Comparison of ENCODE assay signal across 11 cellular contexts in the genomic region with DNA sequence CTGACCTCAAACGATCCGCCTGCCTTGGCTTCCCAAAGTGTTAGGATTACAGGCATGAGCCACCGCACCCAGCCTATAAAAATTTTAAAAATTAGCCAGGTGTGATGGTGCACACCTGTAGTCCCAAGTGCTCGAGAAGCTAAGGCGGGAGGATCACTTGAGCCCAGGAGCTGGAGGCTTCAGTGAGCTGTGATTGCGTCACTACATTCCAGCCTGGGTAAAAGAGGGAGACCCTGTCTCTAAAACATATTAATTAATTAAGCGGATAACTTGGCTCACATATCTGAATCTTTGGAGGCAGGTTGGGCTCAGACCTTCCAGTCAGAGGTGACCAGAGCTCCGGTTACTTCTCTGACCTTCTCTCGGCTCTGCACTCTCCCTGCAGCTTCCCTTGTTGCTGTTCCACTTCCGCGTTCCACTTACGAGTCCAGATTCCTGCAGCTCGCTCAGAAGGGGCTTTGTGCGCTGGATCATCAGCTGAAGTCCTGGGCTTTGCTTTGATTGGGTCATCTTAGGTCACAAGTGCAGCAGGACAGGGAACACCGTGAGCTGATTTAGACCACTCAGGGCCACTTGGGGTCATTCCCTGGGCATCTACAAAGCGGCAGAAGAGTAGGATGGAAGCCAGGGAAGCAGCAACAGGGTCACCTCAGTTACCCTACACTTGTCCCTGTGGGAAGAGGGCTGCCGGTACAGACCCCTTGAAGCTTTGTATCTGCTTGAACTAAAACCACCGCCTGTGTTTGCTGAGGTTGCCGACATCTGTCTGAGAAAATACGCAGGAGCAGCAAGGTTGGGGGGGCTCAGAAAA. TPM values are rescaled to one million over a fixed set of nuclear protein-coding genes. Genes with fewer than 3 reads are reported as not detected.
A peak's percentile ranks its signal among the peaks of the same experiment; 100 is the strongest.
DNase-seq lines count a peak whose midpoint lies in the region; FAIRE-seq and TF ChIP-seq lines count a peak whose summit lies in the region.
"Had no signal": no experiment of that assay in that cellular context is flagged by ENCODE, and none has a peak within 500 bp of the region (broad histone marks: within the 10 kb centered on the region; RNA-seq: fewer than 3 reads in every experiment).

No MANE protein-coding gene starts in this region.

- H3K36me3 ChIP-seq in keratinocyte (ENCODE audit: control insufficient read depth in 2 of 2, extremely low read depth in 1 of 2, insufficient read depth in 2 of 2, low read length in 2 of 2) (peaks cover 6 to 9% of the 10 kb centered on the region in 2 experiments), suprapubic skin (peaks cover 4% of the 10 kb centered on the region)

- H3K27ac ChIP-seq in keratinocyte (ENCODE audit: control insufficient read depth, insufficient read depth, low read length) (peak overlapping the region; percentile 40), suprapubic skin (peak overlapping the region; percentile 35)
- H3K27ac ChIP-seq: BLaER1 had no signal

- peak overlapping the region; percentile 73 for H2AFZ ChIP-seq in keratinocyte (ENCODE audit: control insufficient read depth, low read length)

- peak overlapping the region; percentile 70 for H3K27ac Mint-ChIP-seq in activated CD4-positive, alpha-beta T cell treated with anti-CD3 and anti-CD28 coated beads, Interleukin-2, amount 10 ng/mL, durations not matched to agents 24 days and 14 days
- peak overlapping the region; percentile 43 for H3K27ac Mint-ChIP-seq in activated T-helper 2 cell treated with anti-CD3 and anti-CD28 coated beads, Interferon-gamma antibody, Interleukin-2, Interleukin-4, amounts not matched to agents 10 μg/mL and 5 μg/mL and 100 μg/mL, durations not matched to agents 14 hours and 24 hours and 36 hours

- peaks cover 9% of the 10 kb centered on the region for H3K36me3 Mint-ChIP-seq in activated CD4-positive, alpha-beta T cell treated with anti-CD3 and anti-CD28 coated beads, Interleukin-2, amount 10 ng/mL, durations not matched to agents 24 days and 14 days (ENCODE audit: low read depth)
- H3K36me3 Mint-ChIP-seq in activated T-helper 2 cell treated with anti-CD3 and anti-CD28 coated beads, Interferon-gamma antibody, Interleukin-2, Interleukin-4, amounts not matched to agents 10 μg/mL and 5 μg/mL and 100 μg/mL, durations not matched to agents 14 hours and 24 hours and 36 hours (ENCODE audit: low read depth), result peaks cover 14% of the 10 kb centered on the region

- H3K4me3 ChIP-seq in keratinocyte (ENCODE audit: control insufficient read depth in 2 of 3, extremely low read depth in 1 of 3, insufficient read depth in 2 of 3, low read depth in 1 of 3, low read length in 3 of 3), result peak overlapping the region in 1 of 3 experiments; percentile 36
- no peak overlapping the region for H3K4me3 ChIP-seq in suprapubic skin
- H3K4me3 ChIP-seq: ascending aorta, BLaER1 had no signal

- H3K27me3 ChIP-seq in keratinocyte (ENCODE audit: control insufficient read depth, extremely low read depth, insufficient read depth, low read length), result no peaks in the 10 kb centered on the region
- H3K27me3 ChIP-seq in suprapubic skin, result no peaks in the 10 kb centered on the region
- H3K27me3 ChIP-seq: ascending aorta, BLaER1 had no signal

- TF ChIP-seq CTCF in keratinocyte (optimal IDR thresholded peaks at IDR 0.05 in 1 of 3, IDR thresholded peaks at IDR 0.05 in 1 of 3, conservative IDR thresholded peaks at IDR 0.05 in 1 of 3; ENCODE audit: extremely low read depth in 1 of 3, insufficient read depth in 2 of 3, low read length in 3 of 3) (no peak), suprapubic skin (IDR thresholded peaks at IDR 0.05) (no peak)

- no peaks in the 10 kb centered on the region for H3K9me3 ChIP-seq in keratinocyte (ENCODE audit: control insufficient read depth, low read depth, low read length)
- H3K9me3 ChIP-seq in suprapubic skin, result no peaks in the 10 kb centered on the region
- H3K9me3 ChIP-seq: ascending aorta, BLaER1 had no signal

- peak overlapping the region; percentile 58 for H3K9ac ChIP-seq in keratinocyte (ENCODE audit: control insufficient read depth, extremely low read depth, insufficient read depth, low read length)
- H3K9ac ChIP-seq: BLaER1 had no signal

- TF ChIP-seq POLR2A in suprapubic skin (IDR thresholded peaks at IDR 0.05), result no peak

- H3K4me3 Mint-ChIP-seq in activated CD4-positive, alpha-beta T cell treated with anti-CD3 and anti-CD28 coated beads, Interleukin-2, amount 10 ng/mL, durations not matched to agents 24 days and 14 days, result peak overlapping the region; percentile 77
- peak overlapping the region; percentile 75 for H3K4me3 Mint-ChIP-seq in activated T-helper 2 cell treated with anti-CD3 and anti-CD28 coated beads, Interferon-gamma antibody, Interleukin-2, Interleukin-4, amounts not matched to agents 10 μg/mL and 5 μg/mL and 100 μg/mL, durations not matched to agents 14 hours and 24 hours and 36 hours (ENCODE audit: low read depth)

- H3K4me1 ChIP-seq in keratinocyte (ENCODE audit: control insufficient read depth, extremely low read depth, insufficient read depth, low read length), result peaks cover 27% of the 10 kb centered on the region
- peaks cover 32% of the 10 kb centered on the region for H3K4me1 ChIP-seq in suprapubic skin

- no peaks in the 10 kb centered on the region for H3K9me1 ChIP-seq in keratinocyte (ENCODE audit: control insufficient read depth, extremely low read depth, insufficient read depth, low read length)

- H3K9me3 Mint-ChIP-seq in activated CD4-positive, alpha-beta T cell treated with anti-CD3 and anti-CD28 coated beads, Interleukin-2, amount 10 ng/mL, durations not matched to agents 24 days and 14 days, result no peaks in the 10 kb centered on the region
- no peaks in the 10 kb centered on the region for H3K9me3 Mint-ChIP-seq in activated T-helper 2 cell treated with anti-CD3 and anti-CD28 coated beads, Interferon-gamma antibody, Interleukin-2, Interleukin-4, amounts not matched to agents 10 μg/mL and 5 μg/mL and 100 μg/mL, durations not matched to agents 14 hours and 24 hours and 36 hours

- FAIRE-seq in keratinocyte (lab: Jason Lieb, UNC), result no peak

- dilution Hi-C loops in keratinocyte (cut with MboI; ENCODE audit: extremely low pct_ligation_motif_present, low sequenced_read_pairs), result no loop called here

- DNase-seq in activated CD4-positive, alpha-beta T cell treated with anti-CD3 and anti-CD28 coated beads, Interleukin-2, amount 10 ng/mL, durations not matched to agents 24 days and 14 days, result no peak
- DNase-seq in activated CD4-positive, alpha-beta T cell treated with anti-CD3 and anti-CD28 coated beads, Interleukin-2, amount 50 U/mL, for 4 hours, result no peak
- no peak for DNase-seq in activated T-helper 2 cell treated with anti-CD3 and anti-CD28 coated beads, Interferon-gamma antibody, Interleukin-2, Interleukin-4, amounts not matched to agents 10 μg/mL and 5 μg/mL and 100 μg/mL, durations not matched to agents 14 hours and 24 hours and 36 hours (ENCODE audit: low spot score)
- DNase-seq in keratinocyte (ENCODE audit: low read depth, low spot score), result no peak
- DNase-seq in suprapubic skin (ENCODE audit: low spot score in 2 of 2), result no peak
- DNase-seq in medulla oblongata (ENCODE audit: extremely low spot score), result no peak
- DNase-seq in NCI-H128 (lab: John Stamatoyannopoulos, UW; ENCODE audit: unreplicated experiment), result no peak
- no peak for DNase-seq in AG08396 (ENCODE audit: low spot score)
- DNase-seq: NCI-H510A treated with DMSO at 0.1 percent for 48 hours had no signal

- peaks cover 28% of the 10 kb centered on the region for H3K4me1 Mint-ChIP-seq in activated CD4-positive, alpha-beta T cell treated with anti-CD3 and anti-CD28 coated beads, Interleukin-2, amount 10 ng/mL, durations not matched to agents 24 days and 14 days
- H3K4me1 Mint-ChIP-seq in activated T-helper 2 cell treated with anti-CD3 and anti-CD28 coated beads, Interferon-gamma antibody, Interleukin-2, Interleukin-4, amounts not matched to agents 10 μg/mL and 5 μg/mL and 100 μg/mL, durations not matched to agents 14 hours and 24 hours and 36 hours (ENCODE audit: low read depth), result peaks cover 15% of the 10 kb centered on the region

- no peaks in the 10 kb centered on the region for H3K27me3 Mint-ChIP-seq in activated CD4-positive, alpha-beta T cell treated with anti-CD3 and anti-CD28 coated beads, Interleukin-2, amount 10 ng/mL, durations not matched to agents 24 days and 14 days
- H3K27me3 Mint-ChIP-seq in activated T-helper 2 cell treated with anti-CD3 and anti-CD28 coated beads, Interferon-gamma antibody, Interleukin-2, Interleukin-4, amounts not matched to agents 10 μg/mL and 5 μg/mL and 100 μg/mL, durations not matched to agents 14 hours and 24 hours and 36 hours (ENCODE audit: low read depth), result no peaks in the 10 kb centered on the region

- WGBS in suprapubic skin, result 38% methylated on average over 15 of the region's 20 CpGs

- intact Hi-C loops in activated CD4-positive, alpha-beta T cell treated with anti-CD3 and anti-CD28 coated beads, Interleukin-2, amount 10 ng/mL, durations not matched to agents 24 days and 14 days (cut with micrococcal nuclease), result loop anchor here (5.0 kb wide), 1 partner anchor 35 kb away; a partner anchor contains a TSS
- intact Hi-C loops in activated T-helper 2 cell treated with anti-CD3 and anti-CD28 coated beads, Interferon-gamma antibody, Interleukin-2, Interleukin-4, amounts not matched to agents 10 μg/mL and 5 μg/mL and 100 μg/mL, durations not matched to agents 14 hours and 24 hours and 36 hours (cut with micrococcal nuclease), result no loop called here

- peaks cover 6% of the 10 kb centered on the region for H3K79me2 ChIP-seq in keratinocyte (ENCODE audit: control insufficient read depth, insufficient read depth, low read length)

- H4K20me1 ChIP-seq in keratinocyte (ENCODE audit: control insufficient read depth, extremely low read depth, insufficient read depth, low read length), result peaks cover 8% of the 10 kb centered on the region

- peak overlapping the region; percentile 90 for H3K4me2 ChIP-seq in keratinocyte (ENCODE audit: control insufficient read depth, extremely low read depth, insufficient read depth, low read depth, low read length)
- H3K4me2 ChIP-seq: BLaER1 had no signal

- TF ChIP-seq EP300 in suprapubic skin (IDR thresholded peaks at IDR 0.05), result no peak

RNA-seq across cellular contexts. Expression of a gene that starts 2.0 kb away (rescaled TPM):
- 248 and 250 TPM in 2 replicates for total RNA-seq in activated CD4-positive, alpha-beta T cell treated with anti-CD3 and anti-CD28 coated beads, Interleukin-2, amount 10 ng/mL, durations not matched to agents 24 days and 14 days
- 264 and 265 TPM in 2 replicates for total RNA-seq in activated T-helper 2 cell treated with anti-CD3 and anti-CD28 coated beads, Interferon-gamma antibody, Interleukin-2, Interleukin-4, amounts not matched to agents 10 μg/mL and 5 μg/mL and 100 μg/mL, durations not matched to agents 14 hours and 24 hours and 36 hours
- polyA plus RNA-seq in keratinocyte, result 352 to 488 TPM (median 383 TPM) in 3 replicates
- 103 TPM for polyA plus RNA-seq in keratinocyte (2011; ENCODE audit: low read depth)
- 336 and 813 TPM in 2 replicates for polyA plus RNA-seq in keratinocyte (2011; cell fraction: cytosol; rRNA removed)
- polyA plus RNA-seq in keratinocyte (2011; cell fraction: nucleus; rRNA removed), result 214 and 228 TPM in 2 replicates
- 163 and 581 TPM in 2 replicates for polyA plus RNA-seq in keratinocyte (2012; ENCODE audit: low replicate concordance)
- 171 to 286 TPM (median 176 TPM) in 3 replicates for polyA minus RNA-seq in keratinocyte
- polyA minus RNA-seq in keratinocyte (2011; cell fraction: cytosol; rRNA and poly(A)+ RNA removed), result 596 TPM
- 115 and 120 TPM in 2 replicates for polyA minus RNA-seq in keratinocyte (2011; cell fraction: nucleus; rRNA and poly(A)+ RNA removed)
- total RNA-seq in suprapubic skin, result 10 to 100 TPM; 48.9 to 66.9 (median 64.2) TPM

RNA-seq across cellular contexts. Expression of a gene that starts 35.9 kb away (rescaled TPM):
- total RNA-seq in activated CD4-positive, alpha-beta T cell treated with anti-CD3 and anti-CD28 coated beads, Interleukin-2, amount 10 ng/mL, durations not matched to agents 24 days and 14 days, result 167 and 168 TPM in 2 replicates
- 153 and 159 TPM in 2 replicates for total RNA-seq in activated T-helper 2 cell treated with anti-CD3 and anti-CD28 coated beads, Interferon-gamma antibody, Interleukin-2, Interleukin-4, amounts not matched to agents 10 μg/mL and 5 μg/mL and 100 μg/mL, durations not matched to agents 14 hours and 24 hours and 36 hours
- polyA plus RNA-seq in keratinocyte, result 35.6 to 137 TPM (median 99.1 TPM) in 3 replicates
- polyA plus RNA-seq in keratinocyte (2011; ENCODE audit: low read depth), result 177 TPM
- 91.9 and 165 TPM in 2 replicates for polyA plus RNA-seq in keratinocyte (2011; cell fraction: cytosol; rRNA removed)
- polyA plus RNA-seq in keratinocyte (2011; cell fraction: nucleus; rRNA removed), result 67.6 and 86.7 TPM in 2 replicates
- 85.4 and 236 TPM in 2 replicates for polyA plus RNA-seq in keratinocyte (2012; ENCODE audit: low replicate concordance)
- polyA minus RNA-seq in keratinocyte, result 9.3 to 41.5 TPM (median 11.3 TPM) in 3 replicates
- polyA minus RNA-seq in keratinocyte (2011; cell fraction: cytosol; rRNA and poly(A)+ RNA removed), result 23.8 TPM
- 3.6 and 10.3 TPM in 2 replicates for polyA minus RNA-seq in keratinocyte (2011; cell fraction: nucleus; rRNA and poly(A)+ RNA removed)
- total RNA-seq in suprapubic skin, result 10 to 100 TPM; 47.2 to 68.5 (median 48.3) TPM

RNA-seq across cellular contexts. Expression of a gene that starts 36.3 kb away (rescaled TPM):
- total RNA-seq in activated CD4-positive, alpha-beta T cell treated with anti-CD3 and anti-CD28 coated beads, Interleukin-2, amount 10 ng/mL, durations not matched to agents 24 days and 14 days, result 136 and 147 TPM in 2 replicates
- total RNA-seq in activated T-helper 2 cell treated with anti-CD3 and anti-CD28 coated beads, Interferon-gamma antibody, Interleukin-2, Interleukin-4, amounts not matched to agents 10 μg/mL and 5 μg/mL and 100 μg/mL, durations not matched to agents 14 hours and 24 hours and 36 hours, result 123 and 130 TPM in 2 replicates
- polyA plus RNA-seq in keratinocyte, result 35.8 to 73.3 TPM (median 70.1 TPM) in 3 replicates
- polyA plus RNA-seq in keratinocyte (2011; ENCODE audit: low read depth), result 436 TPM
- polyA plus RNA-seq in keratinocyte (2011; cell fraction: cytosol; rRNA removed), result 76.1 and 93.5 TPM in 2 replicates
- polyA plus RNA-seq in keratinocyte (2011; cell fraction: nucleus; rRNA removed), result 48.1 and 52.6 TPM in 2 replicates
- 79.0 and 107 TPM in 2 replicates for polyA plus RNA-seq in keratinocyte (2012; ENCODE audit: low replicate concordance)
- 8.0 to 37.1 TPM (median 26.1 TPM) in 3 replicates for polyA minus RNA-seq in keratinocyte
- 54.9 TPM for polyA minus RNA-seq in keratinocyte (2011; cell fraction: cytosol; rRNA and poly(A)+ RNA removed)
- 11.1 and 11.4 TPM in 2 replicates for polyA minus RNA-seq in keratinocyte (2011; cell fraction: nucleus; rRNA and poly(A)+ RNA removed)
- 10 to 100 TPM; 50.3 to 71.4 (median 60.3) TPM for total RNA-seq in suprapubic skin

RNA-seq across cellular contexts. Expression of a gene that starts 46.8 kb away (rescaled TPM):
- total RNA-seq in activated CD4-positive, alpha-beta T cell treated with anti-CD3 and anti-CD28 coated beads, Interleukin-2, amount 10 ng/mL, durations not matched to agents 24 days and 14 days, result 76.0 and 80.8 TPM in 2 replicates
- total RNA-seq in activated T-helper 2 cell treated with anti-CD3 and anti-CD28 coated beads, Interferon-gamma antibody, Interleukin-2, Interleukin-4, amounts not matched to agents 10 μg/mL and 5 μg/mL and 100 μg/mL, durations not matched to agents 14 hours and 24 hours and 36 hours, result 79.8 and 83.4 TPM in 2 replicates
- polyA plus RNA-seq in keratinocyte, result 123 to 265 TPM (median 133 TPM) in 3 replicates
- polyA plus RNA-seq in keratinocyte (2011; ENCODE audit: low read depth), result 56.4 TPM
- 212 and 265 TPM in 2 replicates for polyA plus RNA-seq in keratinocyte (2011; cell fraction: cytosol; rRNA removed)
- polyA plus RNA-seq in keratinocyte (2011; cell fraction: nucleus; rRNA removed), result 73.8 and 76.3 TPM in 2 replicates
- polyA plus RNA-seq in keratinocyte (2012; ENCODE audit: low replicate concordance), result 226 and 237 TPM in 2 replicates
- polyA minus RNA-seq in keratinocyte, result 212 to 234 TPM (median 217 TPM) in 3 replicates
- polyA minus RNA-seq in keratinocyte (2011; cell fraction: cytosol; rRNA and poly(A)+ RNA removed), result 172 TPM
- polyA minus RNA-seq in keratinocyte (2011; cell fraction: nucleus; rRNA and poly(A)+ RNA removed), result 40.4 and 47.5 TPM in 2 replicates
- 100 to 1,000 TPM in 3 of 4 donors, 10 to 100 TPM in 1; 98.1 to 169 (median 140) TPM for total RNA-seq in suprapubic skin
